5 cellular contexts compared by ENCODE assay signal in the genomic region with DNA sequence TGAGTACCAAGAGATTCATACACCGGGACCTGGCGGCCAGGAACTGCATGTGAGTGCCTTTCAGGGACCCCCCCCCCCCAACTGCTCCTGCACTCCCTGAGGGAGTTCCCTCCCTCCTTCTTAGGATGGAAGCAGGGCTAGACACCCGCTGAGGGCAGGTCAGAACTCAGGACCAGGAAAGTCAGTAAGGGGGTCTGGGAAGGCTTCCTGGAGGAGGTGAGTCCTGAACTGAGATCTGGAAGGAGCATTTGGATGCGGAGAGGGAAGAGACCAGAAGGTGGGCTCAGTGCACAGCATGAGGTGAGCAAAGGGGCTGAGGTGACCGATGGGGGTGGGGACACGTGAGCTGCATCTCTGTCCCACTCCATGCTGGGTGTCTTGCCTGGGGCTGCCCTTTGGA.
"Had no signal": no experiment of that assay in that cellular context is flagged by ENCODE, and none has a peak within 500 bp of the region (broad histone marks: within the 10 kb centered on the region; RNA-seq: fewer than 3 reads in every experiment).

No MANE protein-coding gene starts in this region.

- H3K27ac Mint-ChIP-seq: GM23338, IgD-negative memory B cell had no signal

- DNase-seq: H9, HCEC 1CT, KG1 had no signal

- H3K4me3 Mint-ChIP-seq: GM23338, H9, IgD-negative memory B cell had no signal

- H3K9me3 Mint-ChIP-seq: GM23338 had no signal

- H3K36me3 Mint-ChIP-seq: IgD-negative memory B cell had no signal

- H3K4me1 Mint-ChIP-seq: GM23338, IgD-negative memory B cell had no signal

- H3K4me3 ChIP-seq: GM23338 had no signal

- ATAC-seq: GM23338 had no signal
